12 cellular contexts compared by ENCODE assay signal in the genomic region with DNA sequence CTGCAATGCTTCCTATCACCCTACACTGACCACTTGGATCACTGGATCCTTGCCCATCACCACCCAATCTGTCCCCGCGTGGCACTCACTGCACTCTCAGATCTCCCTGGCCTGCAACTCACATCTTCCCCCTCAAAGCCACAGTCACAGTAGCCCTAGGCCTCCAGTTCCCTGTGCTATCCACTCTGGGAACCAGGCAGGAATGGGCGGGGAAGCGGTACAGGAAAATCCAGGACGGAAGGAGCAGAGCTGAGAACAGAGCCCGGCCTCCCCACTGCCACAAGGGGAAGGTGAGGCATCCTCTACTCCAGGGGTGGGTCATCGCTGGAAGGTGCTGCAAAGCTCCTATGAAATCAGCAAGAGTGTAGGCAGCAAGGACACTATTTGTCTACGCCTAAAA.
DNase-seq lines count a peak whose midpoint lies in the region; ATAC-seq and TF ChIP-seq lines count a peak whose summit lies in the region.
"Had no signal": no experiment of that assay in that cellular context is flagged by ENCODE, and none has a peak within 500 bp of the region (broad histone marks: within the 10 kb centered on the region; RNA-seq: fewer than 3 reads in every experiment).

No MANE protein-coding gene starts in this region.

- H3K9me3 Mint-ChIP-seq in activated CD4-positive, alpha-beta T cell treated with anti-CD3 and anti-CD28 coated beads for 36 hours (ENCODE audit: low read depth) = no peaks in the 10 kb centered on the region
- H3K9me3 Mint-ChIP-seq in brain = peaks cover 0 to 12% (median 7%) of the 10 kb centered on the region in 5 experiments
- H3K9me3 Mint-ChIP-seq in mesothelial cell of epicardium = no peaks in the 10 kb centered on the region
- peaks cover 3% of the 10 kb centered on the region for H3K9me3 Mint-ChIP-seq in stimulated activated memory B cell treated with anti-CD40 and anti-IgM and Interleukin-4, amounts not matched to agents 10 μg/mL and 1 μg/mL and 100 μg/mL, for 72 hours

- intact Hi-C loops in activated CD4-positive, alpha-beta T cell treated with anti-CD3 and anti-CD28 coated beads for 36 hours (cut with DNase I, micrococcal nuclease) = no loop called here

- ATAC-seq in activated CD4-positive, alpha-beta T cell treated with anti-CD3 and anti-CD28 coated beads for 36 hours = no peak
- ATAC-seq in stimulated activated memory B cell treated with anti-CD40 and anti-IgM and Interleukin-4, amounts not matched to agents 10 μg/mL and 1 μg/mL and 100 μg/mL, for 72 hours = no peak
- no peak for ATAC-seq in HG02759 (IDR thresholded peaks at IDR 0.05; ENCODE audit: unreplicated experiment)

- no peaks in the 10 kb centered on the region for H3K36me3 Mint-ChIP-seq in activated CD4-positive, alpha-beta T cell treated with anti-CD3 and anti-CD28 coated beads for 36 hours (ENCODE audit: low read depth)
- peaks cover 5% of the 10 kb centered on the region for H3K36me3 Mint-ChIP-seq in brain
- H3K36me3 Mint-ChIP-seq in mesothelial cell of epicardium = no peaks in the 10 kb centered on the region
- H3K36me3 Mint-ChIP-seq in stimulated activated memory B cell treated with anti-CD40 and anti-IgM and Interleukin-4, amounts not matched to agents 10 μg/mL and 1 μg/mL and 100 μg/mL, for 72 hours = peaks cover 5% of the 10 kb centered on the region

- TF ChIP-seq CTCF in brain (conservative IDR thresholded peaks at IDR 0.05) (no peak), mesothelial cell of epicardium (IDR thresholded peaks at IDR 0.05; ENCODE audit: unreplicated experiment) (no peak)

- peak overlapping the region; percentile 52 for H3K4me3 Mint-ChIP-seq in activated CD4-positive, alpha-beta T cell treated with anti-CD3 and anti-CD28 coated beads for 36 hours
- peak overlapping the region; percentile 72 to 87 (median 84) for H3K4me3 Mint-ChIP-seq in brain
- peak overlapping the region; percentile 78 for H3K4me3 Mint-ChIP-seq in mesothelial cell of epicardium
- peak overlapping the region; percentile 79 for H3K4me3 Mint-ChIP-seq in stimulated activated memory B cell treated with anti-CD40 and anti-IgM and Interleukin-4, amounts not matched to agents 10 μg/mL and 1 μg/mL and 100 μg/mL, for 72 hours

- H3K27me3 Mint-ChIP-seq in activated CD4-positive, alpha-beta T cell treated with anti-CD3 and anti-CD28 coated beads for 36 hours = peaks cover 57% of the 10 kb centered on the region
- H3K27me3 Mint-ChIP-seq in brain (peaks cover 55% of the 10 kb centered on the region), mesothelial cell of epicardium (ENCODE audit: low read depth) (peaks cover 10% of the 10 kb centered on the region)
- H3K27me3 Mint-ChIP-seq in stimulated activated memory B cell treated with anti-CD40 and anti-IgM and Interleukin-4, amounts not matched to agents 10 μg/mL and 1 μg/mL and 100 μg/mL, for 72 hours = peaks cover 80% of the 10 kb centered on the region

- POLR2A ChIA-PET in activated CD4-positive, alpha-beta T cell treated with anti-CD3 and anti-CD28 coated beads for 36 hours (lab: Charles Lee) = no interaction called here

- DNase-seq in activated CD4-positive, alpha-beta T cell treated with anti-CD3 and anti-CD28 coated beads for 36 hours = no peak
- DNase-seq in activated CD4-positive, alpha-beta T cell treated with anti-CD3 and anti-CD28 coated beads for 1 hour = no peak
- no peak for DNase-seq in mesothelial cell of epicardium (ENCODE audit: low spot score in 2 of 2, unreplicated experiment in 2 of 2)
- DNase-seq in DMS79 (lab: John Stamatoyannopoulos, UW) = no peak
- no peak for DNase-seq in COLO668 (lab: John Stamatoyannopoulos, UW; ENCODE audit: unreplicated experiment)
- DNase-seq: activated effector memory CD4-positive, alpha-beta T cell treated with anti-CD3 and anti-CD28 coated beads, Interleukin-2, amount 50 U/mL, for 16 hours; DMS79 treated with DMSO at 0.1 percent for 48 hours; NCI-H446 treated with DMSO at 0.1 percent for 48 hours; stimulated activated CD4-positive, alpha-beta T cell treated with anti-CD3 and anti-CD28 coated beads, Interleukin-15, amount 100 ng/mL, for 24 hours had no signal

- peaks cover 11% of the 10 kb centered on the region for H3K4me1 Mint-ChIP-seq in activated CD4-positive, alpha-beta T cell treated with anti-CD3 and anti-CD28 coated beads for 36 hours
- H3K4me1 Mint-ChIP-seq in brain = peaks cover 40% of the 10 kb centered on the region
- H3K4me1 Mint-ChIP-seq in mesothelial cell of epicardium = peaks cover 22% of the 10 kb centered on the region
- peaks cover 10% of the 10 kb centered on the region for H3K4me1 Mint-ChIP-seq in stimulated activated memory B cell treated with anti-CD40 and anti-IgM and Interleukin-4, amounts not matched to agents 10 μg/mL and 1 μg/mL and 100 μg/mL, for 72 hours

- CTCF ChIA-PET in activated CD4-positive, alpha-beta T cell treated with anti-CD3 and anti-CD28 coated beads for 36 hours (lab: Charles Lee) = interaction anchor here (0.8 to 1.4 kb wide), 4 partner anchors 9 to 463 kb away, joined by 3 to 5 read pairs (median 3); no protein-coding TSS in a partner anchor

- no peak overlapping the region for H3K27ac Mint-ChIP-seq in activated CD4-positive, alpha-beta T cell treated with anti-CD3 and anti-CD28 coated beads for 36 hours
- H3K27ac Mint-ChIP-seq in brain (peak overlapping the region in 2 of 5 experiments; percentile 91 to 93), mesothelial cell of epicardium (peak overlapping the region; percentile 93)
- H3K27ac Mint-ChIP-seq in stimulated activated memory B cell treated with anti-CD40 and anti-IgM and Interleukin-4, amounts not matched to agents 10 μg/mL and 1 μg/mL and 100 μg/mL, for 72 hours = no peak overlapping the region
